11 cellular contexts compared by ENCODE assay signal in genomic region chr2:152499411-152499810, GRCh38.
DNase-seq lines count a peak whose midpoint lies in the region; TF ChIP-seq lines count a peak whose summit lies in the region.
"Had no signal": no experiment of that assay in that cellular context is flagged by ENCODE, and none has a peak within 500 bp of the region (broad histone marks: within the 10 kb centered on the region; RNA-seq: fewer than 3 reads in every experiment).

No MANE protein-coding gene starts in this region.

- no TSS peak for BruUV-seq in Calu3 (replicated peaks; lab: Mats Ljungman, UMichigan)

- TF ChIP-seq POLR2A in sigmoid colon (IDR thresholded peaks at IDR 0.05): no peak

- POLR2A ChIA-PET in activated CD4-positive, alpha-beta memory T cell treated with anti-CD3 and anti-CD28 coated beads, Interleukin-2, amount 10 ng/mL, durations not matched to agents 7 days and 5 days (lab: Charles Lee): no interaction called here

- no peak overlapping the region for H2AFZ ChIP-seq in hepatocyte

- H3K4me3 Mint-ChIP-seq in Calu3 (ENCODE audit: low read depth, unreplicated experiment): no peak overlapping the region
- H3K4me3 Mint-ChIP-seq in activated CD4-positive, alpha-beta memory T cell treated with anti-CD3 and anti-CD28 coated beads, Interleukin-2, amount 10 ng/mL, durations not matched to agents 7 days and 5 days: no peak overlapping the region

- peaks cover 91% of the 10 kb centered on the region for H3K79me2 ChIP-seq in hepatocyte

- H3K4me1 ChIP-seq in hepatocyte (ENCODE audit: insufficient read depth): peaks cover 33% of the 10 kb centered on the region
- peaks cover 0 to 26% (median 22%) of the 10 kb centered on the region in 4 donors for H3K4me1 ChIP-seq in sigmoid colon

- H3K4me2 ChIP-seq in hepatocyte: peak overlapping the region; percentile 44

- H3K36me3 ChIP-seq in SK-N-MC (ENCODE audit: insufficient read depth, low read length): no peaks in the 10 kb centered on the region
- H3K36me3 ChIP-seq in hepatocyte (replicated peaks; ENCODE audit: insufficient read depth, low read depth): no peaks in the 10 kb centered on the region
- H3K36me3 ChIP-seq in sigmoid colon: no peaks in the 10 kb centered on the region
- H3K36me3 ChIP-seq: neutrophil had no signal

- no peaks in the 10 kb centered on the region for H3K27me3 Mint-ChIP-seq in Calu3 (ENCODE audit: unreplicated experiment)
- peaks cover 6% of the 10 kb centered on the region for H3K27me3 Mint-ChIP-seq in activated CD4-positive, alpha-beta memory T cell treated with anti-CD3 and anti-CD28 coated beads, Interleukin-2, amount 10 ng/mL, durations not matched to agents 7 days and 5 days

- no peak for DNase-seq in Calu3
- no peak for DNase-seq in SK-N-MC (ENCODE audit: low read depth, low spot score)
- no peak for DNase-seq in hepatocyte (ENCODE audit: low spot score)
- DNase-seq in sigmoid colon: no peak
- no peak for DNase-seq in NCI-H226
- DNase-seq in NCI-H524 (lab: John Stamatoyannopoulos, UW): no peak
- DNase-seq in stimulated activated CD4-positive, alpha-beta T cell treated with anti-CD3 and anti-CD28 coated beads, Interleukin-12 subunit alpha, Interleukin-12 subunit beta, amount 100 ng/mL, for 4 hours: no peak
- no peak for DNase-seq in activated CD4-positive, alpha-beta memory T cell treated with anti-CD3 and anti-CD28 coated beads, Interleukin-2, amount 10 ng/mL, durations not matched to agents 7 days and 5 days
- DNase-seq: NCI-H146; stimulated activated CD4-positive, alpha-beta T cell treated with anti-CD3 and anti-CD28 coated beads, Interleukin-4, amount 100 ng/mL, for 4 hours had no signal

- TF ChIP-seq EP300 in sigmoid colon (IDR thresholded peaks at IDR 0.05): no peak

- H3K27ac ChIP-seq in SK-N-MC: peak overlapping the region; percentile 66
- peak overlapping the region; percentile 67 for H3K27ac ChIP-seq in hepatocyte
- H3K27ac ChIP-seq in sigmoid colon: peak overlapping the region; percentile 50 to 74 (median 60)
- H3K27ac ChIP-seq: neutrophil had no signal

- H3K27me3 ChIP-seq in hepatocyte (no peaks in the 10 kb centered on the region), sigmoid colon (no peaks in the 10 kb centered on the region)
- H3K27me3 ChIP-seq: neutrophil had no signal

- intact Hi-C loops in Calu3 (cut with micrococcal nuclease; ENCODE audit: unreplicated experiment): no loop called here
- intact Hi-C loops in sigmoid colon (cut with DNase I): no loop called here

- no peaks in the 10 kb centered on the region for H3K9me3 ChIP-seq in SK-N-MC (ENCODE audit: low read depth, low read length)
- H3K9me3 ChIP-seq in hepatocyte (ENCODE audit: low read depth): no peaks in the 10 kb centered on the region
- no peaks in the 10 kb centered on the region for H3K9me3 ChIP-seq in sigmoid colon
- H3K9me3 ChIP-seq: neutrophil had no signal

- 92% methylated on average over 3 of the region's 3 CpGs for WGBS in hepatocyte (ENCODE audit: low lambda C conversion rate, missing lambda C conversion rate)
- 82 to 89% methylated on average over 3 of the region's 3 CpGs for WGBS in sigmoid colon, 2 donors

- H3K9ac ChIP-seq in SK-N-MC (ENCODE audit: insufficient read length): no peak overlapping the region

- H3K4me1 Mint-ChIP-seq in Calu3 (ENCODE audit: low read depth, unreplicated experiment): peaks cover 69% of the 10 kb centered on the region
- H3K4me1 Mint-ChIP-seq in activated CD4-positive, alpha-beta memory T cell treated with anti-CD3 and anti-CD28 coated beads, Interleukin-2, amount 10 ng/mL, durations not matched to agents 7 days and 5 days: peaks cover 9% of the 10 kb centered on the region

- H4K20me1 ChIP-seq in hepatocyte (ENCODE audit: insufficient read depth, poor library complexity, severe bottlenecking): no peaks in the 10 kb centered on the region

- H3K27ac Mint-ChIP-seq in Calu3 (ENCODE audit: unreplicated experiment): peak overlapping the region; percentile 92
- no peak overlapping the region for H3K27ac Mint-ChIP-seq in activated CD4-positive, alpha-beta memory T cell treated with anti-CD3 and anti-CD28 coated beads, Interleukin-2, amount 10 ng/mL, durations not matched to agents 7 days and 5 days

- H3K9me3 Mint-ChIP-seq in Calu3 (ENCODE audit: low read depth, unreplicated experiment): peaks cover 8% of the 10 kb centered on the region
- no peaks in the 10 kb centered on the region for H3K9me3 Mint-ChIP-seq in activated CD4-positive, alpha-beta memory T cell treated with anti-CD3 and anti-CD28 coated beads, Interleukin-2, amount 10 ng/mL, durations not matched to agents 7 days and 5 days

- CTCF ChIA-PET in Calu3 (lab: Charles Lee): interaction anchor here (0.6 kb wide), 1 partner anchor 674 kb away, joined by 7 read pairs; no protein-coding TSS in a partner anchor
- CTCF ChIA-PET in activated CD4-positive, alpha-beta memory T cell treated with anti-CD3 and anti-CD28 coated beads, Interleukin-2, amount 10 ng/mL, durations not matched to agents 7 days and 5 days (lab: Charles Lee): no interaction called here

- peak overlapping the region; percentile 48 for H3K4me3 ChIP-seq in SK-N-MC
- H3K4me3 ChIP-seq in hepatocyte: no peak overlapping the region
- no peak overlapping the region for H3K4me3 ChIP-seq in sigmoid colon

- peaks cover 17% of the 10 kb centered on the region for H3K36me3 Mint-ChIP-seq in Calu3 (ENCODE audit: insufficient read depth, unreplicated experiment)
- no peaks in the 10 kb centered on the region for H3K36me3 Mint-ChIP-seq in activated CD4-positive, alpha-beta memory T cell treated with anti-CD3 and anti-CD28 coated beads, Interleukin-2, amount 10 ng/mL, durations not matched to agents 7 days and 5 days (ENCODE audit: low read depth)

- TF ChIP-seq CTCF in Calu3 (IDR thresholded peaks at IDR 0.05; ENCODE audit: unreplicated experiment) (no peak), hepatocyte (IDR thresholded peaks at IDR 0.05; ENCODE audit: poor library complexity) (no peak), sigmoid colon (IDR thresholded peaks at IDR 0.05) (no peak)

- no peaks in the 10 kb centered on the region for H3K9me2 ChIP-seq in hepatocyte (replicated peaks; ENCODE audit: insufficient read depth)
